Comparison of ENCODE assay signal across 8 cellular contexts in genomic region chr1:161725888-161726630, GRCh38. TPM values are rescaled to one million over a fixed set of nuclear protein-coding genes. Genes with fewer than 3 reads are reported as not detected.
DNase-seq lines count a peak whose midpoint lies in the region; ATAC-seq and TF ChIP-seq lines count a peak whose summit lies in the region.

No MANE protein-coding gene starts in this region.

- DNase-seq in NCI-H146 (lab: John Stamatoyannopoulos, UW), result peak; percentile 54
- DNase-seq in NCI-H146 treated with DMSO at 0.1 percent for 48 hours (lab: John Stamatoyannopoulos, UW; ENCODE audit: unreplicated experiment), result no peak
- DNase-seq in NCI-H82 (lab: John Stamatoyannopoulos, UW), result peak; percentile 83
- DNase-seq in activated T-cell treated with anti-CD3 and anti-CD28 coated beads for 48 hours (ENCODE audit: low read depth), result peak; percentile 14
- DNase-seq in esophagus squamous epithelium (lab: John Stamatoyannopoulos, UW), result no peak
- DNase-seq in myocyte (ENCODE audit: low read depth), result peak; percentile 34
- peak; percentile 31 to 70 for DNase-seq in tibial artery

- peak overlapping the region; percentile 47 to 86 (median 68) for H3K4me3 ChIP-seq in esophagus squamous epithelium
- peak overlapping the region; percentile 77 to 85 for H3K4me3 ChIP-seq in tibial artery

- H3K9me3 ChIP-seq in esophagus squamous epithelium, result no peaks in the 10 kb centered on the region
- H3K9me3 ChIP-seq in tibial artery, result no peaks in the 10 kb centered on the region

- no peak for TF ChIP-seq POLR2A in esophagus squamous epithelium (IDR thresholded peaks at IDR 0.05)

- TF ChIP-seq CTCF in esophagus squamous epithelium (IDR thresholded peaks at IDR 0.05) (peak in 4 of 6 experiments; percentile 23 to 45 (median 28)), tibial artery (IDR thresholded peaks at IDR 0.05) (peak; percentile 36 to 43)

- WGBS in esophagus squamous epithelium, 2 donors, result 0 to 1% methylated on average over 14 to 20 of the region's 43 CpGs

- intact Hi-C loops in esophagus squamous epithelium (cut with DNase I), result no loop called here
- intact Hi-C loops in tibial artery (cut with DNase I; ENCODE audit: low total_unique reads), result no loop called here

- H3K27ac ChIP-seq in esophagus squamous epithelium, result peak overlapping the region; percentile 74 to 87 (median 82)
- peak overlapping the region; percentile 67 to 79 for H3K27ac ChIP-seq in tibial artery

- peak; percentile 14 for ATAC-seq in HG02798 (IDR thresholded peaks at IDR 0.05; ENCODE audit: poor library complexity, unreplicated experiment)

- H3K4me1 ChIP-seq in esophagus squamous epithelium (peaks cover 5 to 31% (median 5%) of the 10 kb centered on the region in 3 donors), tibial artery (peaks cover 0 to 22% (median 10%) of the 10 kb centered on the region in 4 donors)

- H3K27me3 ChIP-seq in esophagus squamous epithelium (peaks cover 0 to 20% (median 0%) of the 10 kb centered on the region in 4 donors), tibial artery (peaks cover 0 to 7% of the 10 kb centered on the region in 2 donors)

- H3K36me3 ChIP-seq in esophagus squamous epithelium, result no peaks in the 10 kb centered on the region
- no peaks in the 10 kb centered on the region for H3K36me3 ChIP-seq in tibial artery

RNA-seq across cellular contexts. Expression of gene FCRLB, which starts 4.7 kb away (rescaled TPM):
- total RNA-seq in esophagus squamous epithelium (1 to 10 TPM in 1 of 4 donors, under 1 TPM in 3; 0.31 to 1.2 (median 0.83) TPM), myocyte (0.21 and 0.57 TPM in 2 replicates)
- polyA plus RNA-seq in myocyte (2012), result 0.08 TPM

RNA-seq across cellular contexts. Expression of gene FCRLA, which starts 19.0 kb away (rescaled TPM):
- under 1 TPM in 1 of 4 donors, not detected in 3; 0.62 TPM for total RNA-seq in esophagus squamous epithelium
- total RNA-seq in myocyte, result 0.68 and 1.5 TPM in 2 replicates
- polyA plus RNA-seq in myocyte (2012), result 0.09 TPM

RNA-seq across cellular contexts. Expression of gene DUSP12, which starts 23.5 kb away (rescaled TPM):
- 10 to 100 TPM in 3 of 4 donors, 1 to 10 TPM in 1; 6.0 to 24.0 (median 15.1) TPM for total RNA-seq in esophagus squamous epithelium
- total RNA-seq in myocyte, result 17.6 and 22.1 TPM in 2 replicates
- polyA plus RNA-seq in myocyte (2012), result 17.2 TPM

RNA-seq across cellular contexts. Expression of gene ATF6, which starts 40.1 kb away (rescaled TPM):
- total RNA-seq in esophagus squamous epithelium, result 10 to 100 TPM; 13.4 to 24.8 (median 17.6) TPM
- 30.2 and 32.4 TPM in 2 replicates for total RNA-seq in myocyte
- polyA plus RNA-seq in myocyte (2012), result 13.5 TPM

Comparison
In these comparisons a context has a peak if more than half of its experiments do, and no peak if none do; other contexts are left out.
1. DNase-seq: peak in NCI-H146 (single experiment), NCI-H82 (single experiment), activated T-cell treated with anti-CD3 and anti-CD28 coated beads for 48 hours (single experiment), myocyte (single experiment) and tibial artery (2 of 2); none in NCI-H146 treated with DMSO at 0.1 percent for 48 hours (single experiment) and esophagus squamous epithelium (single experiment).